8 cellular contexts compared by ENCODE assay signal in the genomic region with DNA sequence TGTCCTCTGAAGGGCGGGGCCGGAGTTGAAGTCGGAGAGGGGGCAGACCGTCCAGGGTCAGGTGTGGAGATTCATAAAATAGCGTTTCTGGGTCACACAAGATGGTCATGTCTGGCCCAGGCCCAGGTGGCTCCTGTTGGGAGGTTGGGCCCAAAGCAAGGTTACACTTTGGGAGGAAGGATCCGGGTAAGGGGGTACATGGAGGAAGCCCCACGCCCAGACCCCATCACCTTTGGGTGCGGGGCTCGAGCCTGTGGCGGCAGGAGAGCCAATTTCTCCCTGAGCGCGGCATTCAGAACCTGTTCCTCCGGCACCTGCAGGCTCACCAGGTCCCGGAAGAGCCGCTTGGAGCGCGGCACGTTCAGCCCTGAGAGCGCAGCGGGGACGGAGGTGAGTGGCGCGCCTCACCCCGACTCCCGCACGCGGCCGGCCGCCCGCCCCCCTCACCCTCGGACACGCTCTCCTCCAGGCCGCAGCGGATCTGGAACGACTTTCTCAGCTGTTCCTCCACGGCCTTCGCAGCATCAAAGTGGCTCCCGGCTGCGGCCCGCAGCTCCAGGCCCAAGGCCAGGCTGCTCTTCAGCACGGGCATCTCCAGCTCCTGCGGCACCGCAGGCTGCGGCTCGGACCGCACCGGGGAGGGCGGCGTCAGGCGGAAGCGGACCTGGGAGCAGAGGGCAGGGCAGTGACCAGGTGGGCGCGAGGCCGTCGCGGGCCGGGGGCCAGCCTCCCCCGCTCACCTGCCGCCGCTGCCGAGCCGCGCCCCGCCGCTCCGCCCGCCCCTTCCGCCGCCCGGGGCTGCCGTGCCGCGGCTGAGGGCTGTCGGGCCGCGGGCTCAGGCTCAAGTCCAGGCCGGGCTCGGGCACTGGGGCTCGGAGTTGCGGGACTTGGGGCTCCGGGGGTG. TPM values are rescaled to one million over a fixed set of nuclear protein-coding genes. Genes with fewer than 3 reads are reported as not detected.
DNase-seq lines count a peak whose midpoint lies in the region; ATAC-seq and TF ChIP-seq lines count a peak whose summit lies in the region.

No MANE protein-coding gene starts in this region.

- H3K36me3 ChIP-seq in neural progenitor cell (no peaks in the 10 kb centered on the region), vagina (peaks cover 0 to 16% of the 10 kb centered on the region in 2 donors)

- no peak overlapping the region for H2AFZ ChIP-seq in neural progenitor cell (replicated peaks)

- H3K36me3 Mint-ChIP-seq in activated T-cell treated with anti-CD3 and anti-CD28 coated beads, Interleukin-2, amount 50 U/mL, for 72 hours (ENCODE audit: insufficient read depth in 2 of 2): peaks cover 10 to 29% of the 10 kb centered on the region in 2 donors
- peaks cover 28% of the 10 kb centered on the region for H3K36me3 Mint-ChIP-seq in neural progenitor cell

- TF ChIP-seq CTCF in fibroblast of mammary gland (conservative IDR thresholded peaks at IDR 0.05; ENCODE audit: control insufficient read depth, insufficient read depth, low read depth, low read length) (no peak), neural progenitor cell (IDR thresholded peaks at IDR 0.05) (no peak), vagina (IDR thresholded peaks at IDR 0.05) (no peak)

- H4K20me1 ChIP-seq in neural progenitor cell (ENCODE audit: low read depth): peaks cover 50% of the 10 kb centered on the region

- H3K4me1 ChIP-seq in neural progenitor cell (peaks cover 30% of the 10 kb centered on the region), vagina (peaks cover 40% of the 10 kb centered on the region)

- no peaks in the 10 kb centered on the region for H3K9me3 Mint-ChIP-seq in activated T-cell treated with anti-CD3 and anti-CD28 coated beads, Interleukin-2, amount 50 U/mL, for 72 hours
- H3K9me3 Mint-ChIP-seq in neural progenitor cell: no peaks in the 10 kb centered on the region

- peak overlapping the region; percentile 57 for H3K27ac Mint-ChIP-seq in activated T-cell treated with anti-CD3 and anti-CD28 coated beads, Interleukin-2, amount 50 U/mL, for 72 hours
- peak overlapping the region; percentile 46 for H3K27ac Mint-ChIP-seq in neural progenitor cell

- H3K27ac ChIP-seq in neural progenitor cell (peak overlapping the region; percentile 83), vagina (peak overlapping the region; percentile 96)

- no peaks in the 10 kb centered on the region for H3K27me3 Mint-ChIP-seq in activated T-cell treated with anti-CD3 and anti-CD28 coated beads, Interleukin-2, amount 50 U/mL, for 72 hours (ENCODE audit: low read depth)
- H3K27me3 Mint-ChIP-seq in neural progenitor cell (ENCODE audit: insufficient read depth, low read depth): peaks cover 6% of the 10 kb centered on the region

- TF ChIP-seq POLR2A in vagina (IDR thresholded peaks at IDR 0.05): no peak

- H3K79me2 ChIP-seq in neural progenitor cell (ENCODE audit: low read depth): peaks cover 52% of the 10 kb centered on the region

- intact Hi-C loops in vagina (cut with DNase I): no loop called here

- DNase-seq in NCI-H146 (lab: John Stamatoyannopoulos, UW): peak; percentile 64
- DNase-seq in NCI-H146 treated with DMSO at 0.1 percent for 48 hours (lab: John Stamatoyannopoulos, UW; ENCODE audit: unreplicated experiment): no peak
- peak; percentile 4 for DNase-seq in NCI-H2171 (lab: John Stamatoyannopoulos, UW)
- DNase-seq in activated T-cell treated with anti-CD3 and anti-CD28 coated beads, Interleukin-2, amount 50 U/mL, for 72 hours: peak; percentile 52 to 57
- DNase-seq in fibroblast of mammary gland (ENCODE audit: low read depth): no peak
- peak; percentile 63 for DNase-seq in neural progenitor cell (ENCODE audit: low spot score)
- DNase-seq in vagina (ENCODE audit: extremely low spot score in 2 of 2): no peak

- H3K4me3 Mint-ChIP-seq in activated T-cell treated with anti-CD3 and anti-CD28 coated beads, Interleukin-2, amount 50 U/mL, for 72 hours: peak overlapping the region; percentile 96 to 97
- H3K4me3 Mint-ChIP-seq in neural progenitor cell: peak overlapping the region; percentile 95

- H3K4me3 ChIP-seq in fibroblast of mammary gland (ENCODE audit: control insufficient read depth, low read depth, low read length) (peak overlapping the region; percentile 66), neural progenitor cell (peak overlapping the region; percentile 81), vagina (peak overlapping the region; percentile 73 to 97)

- ATAC-seq in HG02571 (IDR thresholded peaks at IDR 0.05; ENCODE audit: unreplicated experiment): peak; percentile 16
- peak; percentile 28 to 29 for ATAC-seq in activated T-cell treated with anti-CD3 and anti-CD28 coated beads, Interleukin-2, amount 50 U/mL, for 72 hours (replicated peaks in 1 of 2)

- peaks cover 63% of the 10 kb centered on the region for H3F3A ChIP-seq in neural progenitor cell (ENCODE audit: low read depth)

- H3K4me2 ChIP-seq in neural progenitor cell: peak overlapping the region; percentile 85

- peaks cover 40% of the 10 kb centered on the region for H3K4me1 Mint-ChIP-seq in activated T-cell treated with anti-CD3 and anti-CD28 coated beads, Interleukin-2, amount 50 U/mL, for 72 hours (ENCODE audit: low read depth)
- peaks cover 41% of the 10 kb centered on the region for H3K4me1 Mint-ChIP-seq in neural progenitor cell

- peak overlapping the region; percentile 57 for H3K9ac ChIP-seq in neural progenitor cell

- H3K9me3 ChIP-seq in neural progenitor cell (ENCODE audit: low read depth): no peaks in the 10 kb centered on the region
- H3K9me3 ChIP-seq in vagina: no peaks in the 10 kb centered on the region

- no peaks in the 10 kb centered on the region for H3K27me3 ChIP-seq in neural progenitor cell
- H3K27me3 ChIP-seq in vagina: no peaks in the 10 kb centered on the region

RNA-seq across cellular contexts. Expression of a gene that starts 0.6 kb away (rescaled TPM):
- total RNA-seq in activated T-cell treated with anti-CD3 and anti-CD28 coated beads, Interleukin-2, amount 50 U/mL, for 72 hours: 10 to 100 TPM; 59.0 to 68.8 TPM
- total RNA-seq in neural progenitor cell (ENCODE audit: low replicate concordance) (7.3 and 33.0 TPM in 2 replicates), vagina (24.6 TPM)

RNA-seq across cellular contexts. Expression of a gene that starts 6.0 kb away (rescaled TPM):
- total RNA-seq in activated T-cell treated with anti-CD3 and anti-CD28 coated beads, Interleukin-2, amount 50 U/mL, for 72 hours: 10 to 100 TPM; 61.0 to 66.7 TPM
- 16.4 and 42.6 TPM in 2 replicates for total RNA-seq in neural progenitor cell (ENCODE audit: low replicate concordance)
- total RNA-seq in vagina: 38.3 TPM

RNA-seq across cellular contexts. Expression of a gene that starts 7.2 kb away (rescaled TPM):
- 1 to 10 TPM; 5.9 to 6.5 TPM for total RNA-seq in activated T-cell treated with anti-CD3 and anti-CD28 coated beads, Interleukin-2, amount 50 U/mL, for 72 hours
- total RNA-seq in neural progenitor cell (ENCODE audit: low replicate concordance): 1.4 and 1.8 TPM in 2 replicates
- total RNA-seq in vagina: 5.9 TPM

RNA-seq across cellular contexts. Expression of a gene that starts 28.4 kb away (rescaled TPM):
- total RNA-seq in activated T-cell treated with anti-CD3 and anti-CD28 coated beads, Interleukin-2, amount 50 U/mL, for 72 hours: 1 to 10 TPM; 5.4 to 5.6 TPM
- 0.71 TPM in 1 of 2 replicates, not detected in the other for total RNA-seq in neural progenitor cell (ENCODE audit: low replicate concordance)
- not detected for total RNA-seq in vagina

RNA-seq across cellular contexts. Expression of a gene that starts 43.4 kb away (rescaled TPM):
- total RNA-seq in activated T-cell treated with anti-CD3 and anti-CD28 coated beads, Interleukin-2, amount 50 U/mL, for 72 hours: 100 to 1,000 TPM in 1 of 2 donors, 10 to 100 TPM in 1; 94.9 to 113 TPM
- 11.0 and 17.6 TPM in 2 replicates for total RNA-seq in neural progenitor cell (ENCODE audit: low replicate concordance)
- 34.6 TPM for total RNA-seq in vagina

Comparison
In these comparisons a context has a peak if more than half of its experiments do, and no peak if none do; other contexts are left out.
1. DNase-seq: peak in NCI-H146 (single experiment), NCI-H2171 (single experiment), activated T-cell treated with anti-CD3 and anti-CD28 coated beads, Interleukin-2, amount 50 U/mL, for 72 hours (2 of 2) and neural progenitor cell (single experiment); none in NCI-H146 treated with DMSO at 0.1 percent for 48 hours (single experiment), fibroblast of mammary gland (single experiment) and vagina (0 of 2).
2. Peak in every context shown above with its lines, with median percentiles within 50 percentile points of each other: H3K4me3 ChIP-seq.